ENCODE assay signal across 10 cellular contexts in genomic region chr7:45921381-45921698, GRCh38. TPM values are rescaled to one million over a fixed set of nuclear protein-coding genes. Genes with fewer than 3 reads are reported as not detected.
DNase-seq lines count a peak whose midpoint lies in the region; ATAC-seq, FAIRE-seq and TF ChIP-seq lines count a peak whose summit lies in the region.
"Had no signal": no experiment of that assay in that cellular context is flagged by ENCODE, and none has a peak within 500 bp of the region (broad histone marks: within the 10 kb centered on the region; RNA-seq: fewer than 3 reads in every experiment).

No MANE protein-coding gene starts in this region.

- FAIRE-seq in astrocyte (lab: Jason Lieb, UNC) (no peak), frontal cortex (lab: Jason Lieb, UNC) (no peak)

- peak overlapping the region; percentile 45 for H3K4me3 Mint-ChIP-seq in T-helper 2 cell treated with Interferon-gamma antibody and Interleukin-4, amounts not matched to agents 5 μg/mL and 100 μg/mL, for 36 hours
- H3K4me3 Mint-ChIP-seq in astrocyte (ENCODE audit: unreplicated experiment) = peak overlapping the region; percentile 82

- no peaks in the 10 kb centered on the region for H3K9me3 Mint-ChIP-seq in T-helper 2 cell treated with Interferon-gamma antibody and Interleukin-4, amounts not matched to agents 5 μg/mL and 100 μg/mL, for 36 hours
- no peaks in the 10 kb centered on the region for H3K9me3 Mint-ChIP-seq in astrocyte (ENCODE audit: unreplicated experiment)

- peaks cover 73% of the 10 kb centered on the region for H3K27me3 Mint-ChIP-seq in T-helper 2 cell treated with Interferon-gamma antibody and Interleukin-4, amounts not matched to agents 5 μg/mL and 100 μg/mL, for 36 hours (ENCODE audit: low read depth)
- H3K27me3 Mint-ChIP-seq in astrocyte (ENCODE audit: low read depth, unreplicated experiment) = no peaks in the 10 kb centered on the region

- H3K79me2 ChIP-seq in astrocyte (ENCODE audit: insufficient read depth, low read length) = no peaks in the 10 kb centered on the region

- peak overlapping the region; percentile 59 for H3K4me3 ChIP-seq in astrocyte (ENCODE audit: insufficient read depth, low read depth, low read length)
- H3K4me3 ChIP-seq in iPS-18a (ENCODE audit: low read length) = peak overlapping the region; percentile 66
- peak overlapping the region; percentile 49 to 56 (median 50) for H3K4me3 ChIP-seq in stomach

- intact Hi-C loops in stomach (cut with DNase I; ENCODE audit: low total_unique reads) = no loop called here

- H3K36me3 ChIP-seq in astrocyte (ENCODE audit: insufficient read depth, low read length) (peaks cover 2% of the 10 kb centered on the region), iPS-18a (ENCODE audit: control insufficient read depth, low read depth, low read length) (no peaks in the 10 kb centered on the region), stomach (peaks cover 0 to 6% (median 2%) of the 10 kb centered on the region in 4 donors)
- H3K36me3 ChIP-seq: BE2C had no signal

- peak overlapping the region; percentile 45 for H2AFZ ChIP-seq in astrocyte (ENCODE audit: low read depth, low read length)

- 1 to 6% (median 4%) methylated on average over 11 to 31 of the region's 31 CpGs for WGBS in stomach, 5 donors

- peaks cover 54% of the 10 kb centered on the region for H3K4me1 ChIP-seq in astrocyte (ENCODE audit: insufficient read depth, low read length)
- peaks cover 23% of the 10 kb centered on the region for H3K4me1 ChIP-seq in iPS-18a (ENCODE audit: control insufficient read depth, low read depth, low read length)
- peaks cover 30 to 60% (median 49%) of the 10 kb centered on the region in 4 donors for H3K4me1 ChIP-seq in stomach
- H3K4me1 ChIP-seq: BE2C had no signal

- H3K9me3 ChIP-seq in astrocyte (ENCODE audit: insufficient read depth, low read depth, low read length) (no peaks in the 10 kb centered on the region), iPS-18a (ENCODE audit: control insufficient read depth, low read depth, low read length) (no peaks in the 10 kb centered on the region), stomach (no peaks in the 10 kb centered on the region)
- H3K9me3 ChIP-seq: BE2C had no signal

- no peak for DNase-seq in T-helper 2 cell treated with Interferon-gamma antibody and Interleukin-4, amounts not matched to agents 5 μg/mL and 100 μg/mL, for 36 hours (ENCODE audit: low spot score)
- DNase-seq in T-helper 2 cell (no peak), astrocyte (ENCODE audit: low read depth) (no peak), stomach (no peak), frontal cortex (ENCODE audit: low spot score in 2 of 2) (no peak)
- DNase-seq: Kasumi-1 had no signal

- H3K9ac ChIP-seq in astrocyte (ENCODE audit: low read length) (peak overlapping the region; percentile 71), iPS-18a (ENCODE audit: low read length) (no peak overlapping the region)

- H4K20me1 ChIP-seq in astrocyte (ENCODE audit: insufficient read depth, low read length) = peaks cover 15% of the 10 kb centered on the region

- TF ChIP-seq POLR2A in stomach (IDR thresholded peaks at IDR 0.05) = no peak

- no peak for ATAC-seq in GM21529 (IDR thresholded peaks at IDR 0.05; ENCODE audit: unreplicated experiment)
- no peak for ATAC-seq in GM19455 (IDR thresholded peaks at IDR 0.05; ENCODE audit: unreplicated experiment)

- no peak for TF ChIP-seq EP300 in stomach (IDR thresholded peaks at IDR 0.05)

- no peaks in the 10 kb centered on the region for H3K36me3 Mint-ChIP-seq in T-helper 2 cell treated with Interferon-gamma antibody and Interleukin-4, amounts not matched to agents 5 μg/mL and 100 μg/mL, for 36 hours (ENCODE audit: low read depth)
- H3K36me3 Mint-ChIP-seq in astrocyte (ENCODE audit: low read depth, unreplicated experiment) = peaks cover 13% of the 10 kb centered on the region

- no peak overlapping the region for H3K27ac ChIP-seq in astrocyte (ENCODE audit: low read depth, low read length)
- no peak overlapping the region for H3K27ac ChIP-seq in iPS-18a (ENCODE audit: low read length)
- H3K27ac ChIP-seq in stomach = peak overlapping the region in 2 of 5 donors; percentile 54 to 58

- H3K27me3 ChIP-seq in astrocyte (ENCODE audit: insufficient read depth, low read length) = peaks cover 9% of the 10 kb centered on the region
- H3K27me3 ChIP-seq in iPS-18a (ENCODE audit: control insufficient read depth, insufficient read depth, low read length) = peaks cover 61% of the 10 kb centered on the region
- H3K27me3 ChIP-seq in stomach = peaks cover 6 to 60% (median 45%) of the 10 kb centered on the region in 3 donors

- H3K27ac Mint-ChIP-seq in T-helper 2 cell treated with Interferon-gamma antibody and Interleukin-4, amounts not matched to agents 5 μg/mL and 100 μg/mL, for 36 hours = no peak overlapping the region
- H3K27ac Mint-ChIP-seq in astrocyte (ENCODE audit: unreplicated experiment) = peak overlapping the region; percentile 29

- peak overlapping the region; percentile 87 for H3K4me2 ChIP-seq in astrocyte (ENCODE audit: low read length)

- peaks cover 21% of the 10 kb centered on the region for H3K4me1 Mint-ChIP-seq in T-helper 2 cell treated with Interferon-gamma antibody and Interleukin-4, amounts not matched to agents 5 μg/mL and 100 μg/mL, for 36 hours (ENCODE audit: low read depth)
- H3K4me1 Mint-ChIP-seq in astrocyte (ENCODE audit: low read depth, unreplicated experiment) = peaks cover 43% of the 10 kb centered on the region

- TF ChIP-seq CTCF in astrocyte (IDR thresholded peaks at IDR 0.05; ENCODE audit: insufficient read depth, low read depth, low read length) (no peak), stomach (IDR thresholded peaks at IDR 0.05) (no peak)

RNA-seq across cellular contexts. Expression of gene IGFBP3, which starts 0.3 kb away (rescaled TPM):
- 1,092 and 1,283 TPM in 2 replicates for total RNA-seq in astrocyte
- 100 to 1,000 TPM in 3 of 5 donors, 10 to 100 TPM in 2; 12.1 to 218 (median 109) TPM for total RNA-seq in stomach
- polyA plus RNA-seq in stomach = 10 to 100 TPM; 17.9 to 45.4 (median 20.7) TPM
- total RNA-seq in frontal cortex = 6.1 TPM

RNA-seq across cellular contexts. Expression of gene IGFBP1, which starts 33.1 kb away (rescaled TPM):
- total RNA-seq in astrocyte (not detected in 2 replicates), stomach (under 1 TPM in 1 of 5 donors, not detected in 4; 0.55 TPM), frontal cortex (not detected)
- not detected for polyA plus RNA-seq in stomach

RNA-seq across cellular contexts. Expression of gene CCDC201, which starts 48.5 kb away (rescaled TPM):
- total RNA-seq in astrocyte (not detected in 2 replicates), stomach (not detected), frontal cortex (not detected)
- polyA plus RNA-seq in stomach = not detected
